Comparison of ENCODE assay signal across 8 cellular contexts in genomic region chr17:81577278-81578000, GRCh38. TPM values are rescaled to one million over a fixed set of nuclear protein-coding genes. Genes with fewer than 3 reads are reported as not detected.
DNase-seq lines count a peak whose midpoint lies in the region; ATAC-seq, FAIRE-seq and TF ChIP-seq lines count a peak whose summit lies in the region.
"Had no signal": no experiment of that assay in that cellular context is flagged by ENCODE, and none has a peak within 500 bp of the region (broad histone marks: within the 10 kb centered on the region; RNA-seq: fewer than 3 reads in every experiment).

No MANE protein-coding gene starts in this region.

- TF ChIP-seq EP300 in A549 (IDR thresholded peaks at IDR 0.05) = no peak

- no peaks in the 10 kb centered on the region for H3K9me3 ChIP-seq in A549

- peak overlapping the region; percentile 21; the same call in 2 of the 3 replicates for H3K4me3 ChIP-seq in A549

- H3K36me3 Mint-ChIP-seq in glutamatergic neuron (ENCODE audit: unreplicated experiment) (peaks cover 12% of the 10 kb centered on the region), T-cell (peaks cover 45% of the 10 kb centered on the region)

- 45% methylated on average over 11 of the region's 11 CpGs for WGBS in A549 (ENCODE audit: missing lambda C conversion rate)

- no peak overlapping the region for H3K4me3 Mint-ChIP-seq in glutamatergic neuron (ENCODE audit: unreplicated experiment)
- no peak overlapping the region for H3K4me3 Mint-ChIP-seq in T-cell

- H3K27me3 Mint-ChIP-seq in glutamatergic neuron (ENCODE audit: unreplicated experiment) (peaks cover 15% of the 10 kb centered on the region), T-cell (no peaks in the 10 kb centered on the region)

- POLR2A ChIA-PET in A549 (lab: Yijun Ruan, JAX) (interaction anchor here (0.7 to 3.0 kb wide), 6 partner anchors 10 to 65 kb away, joined by 3 to 32 read pairs (median 4); partner anchors contain the start of genes ACTG1 and FAAP100), T-cell (lab: Charles Lee) (interaction anchor here in 1 of 2 donors (0.6 kb wide), 1 partner anchor 285 kb away, joined by 3 read pairs; no protein-coding TSS in a partner anchor)

- H3K4me1 ChIP-seq in A549 = peaks cover 77% of the 10 kb centered on the region

- peaks cover 10% of the 10 kb centered on the region for H3K4me1 Mint-ChIP-seq in glutamatergic neuron (ENCODE audit: low read depth, unreplicated experiment)
- H3K4me1 Mint-ChIP-seq in T-cell = peaks cover 0 to 24% (median 8%) of the 10 kb centered on the region in 3 donors

- peak overlapping the region; percentile 81 for H3K4me2 ChIP-seq in A549

- peak overlapping the region; percentile 93 to 95 for H3K27ac ChIP-seq in A549

- CTCF ChIA-PET in A549 (lab: Yijun Ruan, JAX) = interaction anchor here (1.0 to 45.0 kb wide), 6 partner anchors 6 to 105 kb away, joined by 3 to 1604 read pairs (median 10); partner anchors contain the start of gene FAAP100
- CTCF ChIA-PET in T-cell (lab: Charles Lee) = no interaction called here

- H3K9me3 Mint-ChIP-seq in glutamatergic neuron (ENCODE audit: unreplicated experiment) (peaks cover 10% of the 10 kb centered on the region), T-cell (no peaks in the 10 kb centered on the region)

- H3K27ac Mint-ChIP-seq in glutamatergic neuron (ENCODE audit: unreplicated experiment) (peak overlapping the region; percentile 72), T-cell (peak overlapping the region in 1 of 2 donors; percentile 35)

- peak; percentile 68 to 76 for DNase-seq in A549 (ENCODE audit: low read depth in 1 of 2, low spot score in 1 of 2)
- DNase-seq in NOMO-1 treated with dmso at 0.1 percent for 144 hours (lab: John Stamatoyannopoulos, UW; ENCODE audit: unreplicated experiment) = peak; percentile 70
- no peak for DNase-seq in glutamatergic neuron
- DNase-seq in T-cell = no peak
- DNase-seq in NCI-H2081 treated with DMSO at 0.1 percent for 48 hours (lab: John Stamatoyannopoulos, UW) = no peak
- DNase-seq: activated effector memory CD4-positive, alpha-beta T cell treated with anti-CD3 and anti-CD28 coated beads, Interleukin-2, amount 50 U/mL, for 16 hours; NCI-H187 had no signal

- peak; percentile 97 for FAIRE-seq in A549 (lab: Jason Lieb, UNC)

- ATAC-seq in A549 (peak; percentile 64 to 72), HG03469 (IDR thresholded peaks at IDR 0.05; ENCODE audit: unreplicated experiment) (no peak), T-cell (replicated peaks in 1 of 4) (no peak)

- no peak for TF ChIP-seq POLR2A in A549 (IDR thresholded peaks at IDR 0.05; ENCODE audit: low read length)

- no peak for TF ChIP-seq RAD21 in A549 (conservative IDR thresholded peaks at IDR 0.05 in 1 of 2, IDR thresholded peaks at IDR 0.05 in 1 of 2)

- TF ChIP-seq CTCF in A549 (IDR thresholded peaks at IDR 0.05) = no peak
- TF ChIP-seq CTCF in glutamatergic neuron (IDR thresholded peaks at IDR 0.05; ENCODE audit: partially characterized antibody, unreplicated experiment) = no peak

TF ChIP-seq in A549, 52 proteins besides CTCF, POLR2A, EP300 and RAD21:
- TF ChIP-seq CEBPB (IDR thresholded peaks at IDR 0.05) = peak; percentile 12 to 73; a peak in 3 of 4 replicates
- TF ChIP-seq RARB (CRISPR knock-in tag; IDR thresholded peaks at IDR 0.05) = no peak
- TF ChIP-seq, protein P1, sequence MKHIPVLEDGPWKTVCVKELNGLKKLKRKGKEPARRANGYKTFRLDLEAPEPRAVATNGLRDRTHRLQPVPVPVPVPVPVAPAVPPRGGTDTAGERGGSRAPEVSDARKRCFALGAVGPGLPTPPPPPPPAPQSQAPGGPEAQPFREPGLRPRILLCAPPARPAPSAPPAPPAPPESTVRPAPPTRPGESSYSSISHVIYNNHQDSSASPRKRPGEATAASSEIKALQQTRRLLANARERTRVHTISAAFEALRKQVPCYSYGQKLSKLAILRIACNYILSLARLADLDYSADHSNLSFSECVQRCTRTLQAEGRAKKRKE (CRISPR knock-in tag; IDR thresholded peaks at IDR 0.05; ENCODE audit: low read depth) = peak; percentile 75

RNA-seq across cellular contexts. Expression of gene FAAP100, which starts 25.3 kb away (rescaled TPM):
- polyA plus RNA-seq in A549 (2011; rRNA removed) (5.4 and 7.2 TPM in 2 replicates), A549 (2017; fragmentation: RNase III; extraction: RNeasy Plus Mini Kit Qiagen cat#74134 plus additional on column Dnase treatment) (16.2 to 17.7 TPM (median 16.8 TPM) in 3 replicates)
- 17.3 and 25.1 TPM in 2 replicates for polyA plus RNA-seq in A549 (2012; cell fraction: cytosol; rRNA removed)
- polyA plus RNA-seq in A549 (2012; cell fraction: nucleus; rRNA removed) = 52.4 and 75.7 TPM in 2 replicates
- 7.8 and 10.0 TPM in 2 replicates for polyA minus RNA-seq in A549 (2011; rRNA and poly(A)+ RNA removed)
- total RNA-seq in glutamatergic neuron (ENCODE audit: unreplicated experiment) (56.5 TPM), T-cell (10 to 100 TPM; 31.7 to 62.1 (median 59.0) TPM)

RNA-seq across cellular contexts. Expression of gene FSCN2, which starts 49.3 kb away (rescaled TPM):
- polyA plus RNA-seq in A549 (2011; rRNA removed) (0.84 and 1.2 TPM in 2 replicates), A549 (2017; fragmentation: RNase III; extraction: RNeasy Plus Mini Kit Qiagen cat#74134 plus additional on column Dnase treatment) (1.3 to 1.7 TPM (median 1.3 TPM) in 3 replicates)
- polyA plus RNA-seq in A549 (2012; cell fraction: cytosol; rRNA removed) = 0.74 and 1.1 TPM in 2 replicates
- 7.5 and 8.3 TPM in 2 replicates for polyA plus RNA-seq in A549 (2012; cell fraction: nucleus; rRNA removed)
- polyA minus RNA-seq in A549 (2011; rRNA and poly(A)+ RNA removed) = 3.6 and 3.7 TPM in 2 replicates
- total RNA-seq in glutamatergic neuron (ENCODE audit: unreplicated experiment) (6.1 TPM), T-cell (1 to 10 TPM in 3 of 5 donors, under 1 TPM in 2; 0.91 to 4.2 (median 1.2) TPM)

RNA-seq across cellular contexts. Expression of gene NPLOC4, which starts 59.5 kb away (rescaled TPM):
- 101 and 130 TPM in 2 replicates for polyA plus RNA-seq in A549 (2011; rRNA removed)
- polyA plus RNA-seq in A549 (2012; cell fraction: cytosol; rRNA removed) = 115 and 145 TPM in 2 replicates
- polyA plus RNA-seq in A549 (2012; cell fraction: nucleus; rRNA removed) = 218 and 236 TPM in 2 replicates
- polyA plus RNA-seq in A549 (2017; fragmentation: RNase III; extraction: RNeasy Plus Mini Kit Qiagen cat#74134 plus additional on column Dnase treatment) = 91.1 to 98.5 TPM (median 92.2 TPM) in 3 replicates
- 165 and 281 TPM in 2 replicates for polyA minus RNA-seq in A549 (2011; rRNA and poly(A)+ RNA removed)
- total RNA-seq in glutamatergic neuron (ENCODE audit: unreplicated experiment) = 137 TPM
- total RNA-seq in T-cell = 10 to 100 TPM; 79.0 to 96.1 (median 87.2) TPM

RNA-seq across cellular contexts. Expression of gene TSPAN10, which starts 59.6 kb away (rescaled TPM):
- polyA plus RNA-seq in A549 (2011; rRNA removed) = 1.4 and 1.7 TPM in 2 replicates
- 1.9 and 3.2 TPM in 2 replicates for polyA plus RNA-seq in A549 (2012; cell fraction: cytosol; rRNA removed)
- polyA plus RNA-seq in A549 (2012; cell fraction: nucleus; rRNA removed) = 6.9 and 10.5 TPM in 2 replicates
- polyA plus RNA-seq in A549 (2017; fragmentation: RNase III; extraction: RNeasy Plus Mini Kit Qiagen cat#74134 plus additional on column Dnase treatment) = 5.4 to 7.1 TPM (median 6.3 TPM) in 3 replicates
- polyA minus RNA-seq in A549 (2011; rRNA and poly(A)+ RNA removed) = 1.3 and 1.4 TPM in 2 replicates
- total RNA-seq in glutamatergic neuron (ENCODE audit: unreplicated experiment) = not detected
- 1 to 10 TPM in 2 of 5 donors, under 1 TPM in 3; 0.58 to 1.5 (median 0.66) TPM for total RNA-seq in T-cell

Comparison
In these comparisons a context has a peak if more than half of its experiments do, and no peak if none do; other contexts are left out.
1. ATAC-seq: peak in A549 (2 of 2); none in HG03469 (single experiment) and T-cell (0 of 4).
2. DNase-seq: peak in A549 (2 of 2) and NOMO-1 treated with dmso at 0.1 percent for 144 hours (single experiment); none in glutamatergic neuron (single experiment), T-cell (0 of 34) and NCI-H2081 treated with DMSO at 0.1 percent for 48 hours (single experiment).